1 cellular context compared by ENCODE assay signal in the genomic region with DNA sequence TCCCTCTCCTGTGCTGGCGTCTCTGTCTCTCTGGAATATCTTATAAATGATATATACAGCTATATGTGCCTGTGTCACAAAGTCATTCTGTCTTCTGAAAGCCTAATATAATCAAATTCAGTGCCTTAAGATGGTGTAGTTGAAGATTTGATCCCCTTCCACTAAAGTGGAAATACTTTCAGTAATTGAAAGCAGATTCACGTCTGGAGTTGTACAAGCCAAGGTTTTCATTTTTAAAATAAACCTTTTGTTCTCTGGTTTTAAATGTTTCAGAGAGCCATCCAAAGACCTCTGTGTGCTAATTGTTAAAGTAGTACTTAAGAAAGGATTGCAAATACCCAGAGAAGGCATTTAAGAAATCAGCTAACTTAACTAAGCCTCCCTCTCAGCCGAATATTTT.
TF ChIP-seq lines count a peak whose summit lies in the region.

No MANE protein-coding gene starts in this region.

TF ChIP-seq in liver, 16 proteins besides CTCF, POLR2A, EP300 and RAD21 (continued from another document):
- TF ChIP-seq, protein P1, sequence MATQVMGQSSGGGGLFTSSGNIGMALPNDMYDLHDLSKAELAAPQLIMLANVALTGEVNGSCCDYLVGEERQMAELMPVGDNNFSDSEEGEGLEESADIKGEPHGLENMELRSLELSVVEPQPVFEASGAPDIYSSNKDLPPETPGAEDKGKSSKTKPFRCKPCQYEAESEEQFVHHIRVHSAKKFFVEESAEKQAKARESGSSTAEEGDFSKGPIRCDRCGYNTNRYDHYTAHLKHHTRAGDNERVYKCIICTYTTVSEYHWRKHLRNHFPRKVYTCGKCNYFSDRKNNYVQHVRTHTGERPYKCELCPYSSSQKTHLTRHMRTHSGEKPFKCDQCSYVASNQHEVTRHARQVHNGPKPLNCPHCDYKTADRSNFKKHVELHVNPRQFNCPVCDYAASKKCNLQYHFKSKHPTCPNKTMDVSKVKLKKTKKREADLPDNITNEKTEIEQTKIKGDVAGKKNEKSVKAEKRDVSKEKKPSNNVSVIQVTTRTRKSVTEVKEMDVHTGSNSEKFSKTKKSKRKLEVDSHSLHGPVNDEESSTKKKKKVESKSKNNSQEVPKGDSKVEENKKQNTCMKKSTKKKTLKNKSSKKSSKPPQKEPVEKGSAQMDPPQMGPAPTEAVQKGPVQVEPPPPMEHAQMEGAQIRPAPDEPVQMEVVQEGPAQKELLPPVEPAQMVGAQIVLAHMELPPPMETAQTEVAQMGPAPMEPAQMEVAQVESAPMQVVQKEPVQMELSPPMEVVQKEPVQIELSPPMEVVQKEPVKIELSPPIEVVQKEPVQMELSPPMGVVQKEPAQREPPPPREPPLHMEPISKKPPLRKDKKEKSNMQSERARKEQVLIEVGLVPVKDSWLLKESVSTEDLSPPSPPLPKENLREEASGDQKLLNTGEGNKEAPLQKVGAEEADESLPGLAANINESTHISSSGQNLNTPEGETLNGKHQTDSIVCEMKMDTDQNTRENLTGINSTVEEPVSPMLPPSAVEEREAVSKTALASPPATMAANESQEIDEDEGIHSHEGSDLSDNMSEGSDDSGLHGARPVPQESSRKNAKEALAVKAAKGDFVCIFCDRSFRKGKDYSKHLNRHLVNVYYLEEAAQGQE (IDR thresholded peaks at IDR 0.05): no peak
- no peak for TF ChIP-seq HNF4G (IDR thresholded peaks at IDR 0.05)
- TF ChIP-seq NR2F2 (IDR thresholded peaks at IDR 0.05): no peak
- TF ChIP-seq RXRA (IDR thresholded peaks at IDR 0.05): no peak
- TF ChIP-seq TAF1 (conservative IDR thresholded peaks at IDR 0.05): no peak
- TF ChIP-seq GABPA (IDR thresholded peaks at IDR 0.05 in 1 of 2, conservative IDR thresholded peaks at IDR 0.05 in 1 of 2): no peak
- no peak for TF ChIP-seq EGR1 (IDR thresholded peaks at IDR 0.05; ENCODE audit: low read depth in 2 of 2)
- TF ChIP-seq, protein P2, sequence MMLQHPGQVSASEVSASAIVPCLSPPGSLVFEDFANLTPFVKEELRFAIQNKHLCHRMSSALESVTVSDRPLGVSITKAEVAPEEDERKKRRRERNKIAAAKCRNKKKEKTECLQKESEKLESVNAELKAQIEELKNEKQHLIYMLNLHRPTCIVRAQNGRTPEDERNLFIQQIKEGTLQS (IDR thresholded peaks at IDR 0.05): no peak
- no peak for TF ChIP-seq YY1 (IDR thresholded peaks at IDR 0.05)
- TF ChIP-seq, protein P3, sequence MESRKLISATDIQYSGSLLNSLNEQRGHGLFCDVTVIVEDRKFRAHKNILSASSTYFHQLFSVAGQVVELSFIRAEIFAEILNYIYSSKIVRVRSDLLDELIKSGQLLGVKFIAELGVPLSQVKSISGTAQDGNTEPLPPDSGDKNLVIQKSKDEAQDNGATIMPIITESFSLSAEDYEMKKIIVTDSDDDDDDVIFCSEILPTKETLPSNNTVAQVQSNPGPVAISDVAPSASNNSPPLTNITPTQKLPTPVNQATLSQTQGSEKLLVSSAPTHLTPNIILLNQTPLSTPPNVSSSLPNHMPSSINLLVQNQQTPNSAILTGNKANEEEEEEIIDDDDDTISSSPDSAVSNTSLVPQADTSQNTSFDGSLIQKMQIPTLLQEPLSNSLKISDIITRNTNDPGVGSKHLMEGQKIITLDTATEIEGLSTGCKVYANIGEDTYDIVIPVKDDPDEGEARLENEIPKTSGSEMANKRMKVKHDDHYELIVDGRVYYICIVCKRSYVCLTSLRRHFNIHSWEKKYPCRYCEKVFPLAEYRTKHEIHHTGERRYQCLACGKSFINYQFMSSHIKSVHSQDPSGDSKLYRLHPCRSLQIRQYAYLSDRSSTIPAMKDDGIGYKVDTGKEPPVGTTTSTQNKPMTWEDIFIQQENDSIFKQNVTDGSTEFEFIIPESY (IDR thresholded peaks at IDR 0.05): no peak
- TF ChIP-seq, protein P4, sequence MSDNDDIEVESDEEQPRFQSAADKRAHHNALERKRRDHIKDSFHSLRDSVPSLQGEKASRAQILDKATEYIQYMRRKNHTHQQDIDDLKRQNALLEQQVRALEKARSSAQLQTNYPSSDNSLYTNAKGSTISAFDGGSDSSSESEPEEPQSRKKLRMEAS (IDR thresholded peaks at IDR 0.05): no peak
- TF ChIP-seq HNF4A (conservative IDR thresholded peaks at IDR 0.05): no peak
- TF ChIP-seq FOXA2 (IDR thresholded peaks at IDR 0.05): no peak
